12 cellular contexts compared by ENCODE assay signal in genomic region chr2:191230174-191230573, GRCh38. TPM values are rescaled to one million over a fixed set of nuclear protein-coding genes. Genes with fewer than 3 reads are reported as not detected.
A peak's percentile ranks its signal among the peaks of the same experiment; 100 is the strongest.
DNase-seq lines count a peak whose midpoint lies in the region; ATAC-seq and TF ChIP-seq lines count a peak whose summit lies in the region.
"Had no signal": no experiment of that assay in that cellular context is flagged by ENCODE, and none has a peak within 500 bp of the region (broad histone marks: within the 10 kb centered on the region; RNA-seq: fewer than 3 reads in every experiment).

No MANE protein-coding gene starts in this region.

- no peaks in the 10 kb centered on the region for H3K79me2 ChIP-seq in HCT116 (ENCODE audit: insufficient read depth, low read length)

- no peaks in the 10 kb centered on the region for H3K9me3 ChIP-seq in HCT116 (ENCODE audit: control insufficient read depth in 1 of 2, insufficient read depth in 1 of 2, low read depth in 1 of 2, low read length in 2 of 2)
- no peaks in the 10 kb centered on the region for H3K9me3 ChIP-seq in CD4-positive, alpha-beta T cell (ENCODE audit: control insufficient read depth, low read length)
- H3K9me3 ChIP-seq: BLaER1 had no signal

- TF ChIP-seq RAD21 in HCT116 (IDR thresholded peaks at IDR 0.05; ENCODE audit: low read depth): no peak

- no peaks in the 10 kb centered on the region for H3K9me2 ChIP-seq in HCT116 (ENCODE audit: insufficient read depth)

- no peaks in the 10 kb centered on the region for H3K27me3 ChIP-seq in HCT116 (ENCODE audit: insufficient read depth, low read length)
- H3K27me3 ChIP-seq in CD4-positive, alpha-beta T cell (ENCODE audit: control insufficient read depth, insufficient read depth, low read length): no peaks in the 10 kb centered on the region
- H3K27me3 ChIP-seq: BLaER1 had no signal

- H3K27ac ChIP-seq in HCT116 (ENCODE audit: low read depth, low read length): no peak overlapping the region
- H3K27ac ChIP-seq in CD4-positive, alpha-beta T cell (ENCODE audit: low read depth, low read length): no peak overlapping the region
- H3K27ac ChIP-seq: BLaER1 had no signal

- in situ Hi-C loops in astrocyte of the cerebellum (cut with HindIII; ENCODE audit: low sequenced_read_pairs): no loop called here

- peak overlapping the region; percentile 25; the same call in 1 of the 2 replicates for H3K4me2 ChIP-seq in HCT116 (ENCODE audit: low read length)
- H3K4me2 ChIP-seq: BLaER1 had no signal

- no peaks in the 10 kb centered on the region for H3K36me3 ChIP-seq in HCT116 (ENCODE audit: control insufficient read depth in 1 of 2, insufficient read depth in 2 of 2, low read length in 2 of 2)
- H3K36me3 ChIP-seq: BLaER1 had no signal

- POLR2A ChIA-PET in HCT116 (lab: Charles Lee): no interaction called here
- POLR2A ChIA-PET in CD4-positive, alpha-beta T cell (lab: Charles Lee): no interaction called here

- BruUV-seq in HCT116 (replicated peaks; lab: Mats Ljungman, UMichigan): no TSS peak

- no peaks in the 10 kb centered on the region for H3K36me3 Mint-ChIP-seq in CD4-positive, alpha-beta T cell (ENCODE audit: low read depth)
- H3K36me3 Mint-ChIP-seq: natural killer cell treated with Interleukin-12 subunit alpha and Interleukin-12 subunit beta and Interleukin-15 and Interleukin-18, amount 100 ng/mL, for 72 hours had no signal

- RAD21 ChIA-PET in HCT116 (lab: Charles Lee; ENCODE audit: low non-redundant PET in 1 of 2, low total read pairs in 2 of 2, uncharacterized antibody in 2 of 2, unreplicated experiment in 2 of 2): no interaction called here

- TF ChIP-seq POLR2A in HCT116 (IDR thresholded peaks at IDR 0.05; ENCODE audit: borderline replicate concordance, extremely low read depth, insufficient read depth, insufficient read length): no peak

- H3K27me3 Mint-ChIP-seq in CD4-positive, alpha-beta T cell: no peaks in the 10 kb centered on the region
- H3K27me3 Mint-ChIP-seq: natural killer cell treated with Interleukin-12 subunit alpha and Interleukin-12 subunit beta and Interleukin-15 and Interleukin-18, amount 100 ng/mL, for 72 hours had no signal

- ATAC-seq in HCT116 (no peak), HG03139 (IDR thresholded peaks at IDR 0.05; ENCODE audit: unreplicated experiment) (no peak), GM21723 (IDR thresholded peaks at IDR 0.05; ENCODE audit: unreplicated experiment) (no peak), HG03354 (IDR thresholded peaks at IDR 0.05; ENCODE audit: poor library complexity, severe bottlenecking, unreplicated experiment) (no peak)
- ATAC-seq in CD4-positive, alpha-beta T cell (ENCODE audit: poor library complexity): no peak
- ATAC-seq: natural killer cell treated with Interleukin-12 subunit alpha and Interleukin-12 subunit beta and Interleukin-15 and Interleukin-18, amount 100 ng/mL, for 72 hours had no signal

- H3K4me1 Mint-ChIP-seq in CD4-positive, alpha-beta T cell (ENCODE audit: low read depth): no peaks in the 10 kb centered on the region

- no peak overlapping the region for H3K4me3 ChIP-seq in HCT116 (replicated peaks in 1 of 2; ENCODE audit: low read depth in 1 of 2, low read length in 2 of 2)
- H3K4me3 ChIP-seq in astrocyte of the cerebellum (ENCODE audit: low read depth, low read length): no peak overlapping the region
- H3K4me3 ChIP-seq: BLaER1 had no signal

- no peak overlapping the region for H3K4me3 Mint-ChIP-seq in CD4-positive, alpha-beta T cell
- H3K4me3 Mint-ChIP-seq: natural killer cell treated with Interleukin-12 subunit alpha and Interleukin-12 subunit beta and Interleukin-15 and Interleukin-18, amount 100 ng/mL, for 72 hours had no signal

- peaks cover 0 to 8% of the 10 kb centered on the region in 2 experiments; a peak in 1 of 4 replicates for H3K4me1 ChIP-seq in HCT116 (ENCODE audit: control insufficient read depth in 1 of 2, insufficient read depth in 2 of 2, low read length in 2 of 2)

- TF ChIP-seq CTCF in HCT116 (IDR thresholded peaks at IDR 0.05 in 2 of 3, conservative IDR thresholded peaks at IDR 0.05 in 1 of 3; ENCODE audit: borderline replicate concordance in 1 of 3, insufficient read depth in 1 of 3, low read depth in 2 of 3, low read length in 2 of 3) (no peak), astrocyte of the cerebellum (IDR thresholded peaks at IDR 0.05; ENCODE audit: low read depth, low read length, missing control alignments) (no peak)
- no peak for TF ChIP-seq CTCF in CD4-positive, alpha-beta T cell (IDR thresholded peaks at IDR 0.05)

- H3K9ac ChIP-seq in HCT116 (ENCODE audit: low read length): no peak overlapping the region
- H3K9ac ChIP-seq: BLaER1 had no signal

- no peak overlapping the region for H2AFZ ChIP-seq in HCT116 (ENCODE audit: low read depth, low read length, poor library complexity, severe bottlenecking)

- no peaks in the 10 kb centered on the region for H4K20me1 ChIP-seq in HCT116 (ENCODE audit: insufficient read depth)
- H4K20me1 ChIP-seq: BLaER1 had no signal

- H3K9me3 Mint-ChIP-seq in CD4-positive, alpha-beta T cell: no peaks in the 10 kb centered on the region
- H3K9me3 Mint-ChIP-seq: natural killer cell treated with Interleukin-12 subunit alpha and Interleukin-12 subunit beta and Interleukin-15 and Interleukin-18, amount 100 ng/mL, for 72 hours had no signal

- H3K27ac Mint-ChIP-seq in CD4-positive, alpha-beta T cell: no peak overlapping the region
- H3K27ac Mint-ChIP-seq: natural killer cell treated with Interleukin-12 subunit alpha and Interleukin-12 subunit beta and Interleukin-15 and Interleukin-18, amount 100 ng/mL, for 72 hours had no signal

- intact Hi-C loops in HCT116 (cut with micrococcal nuclease): loop anchor here (5.0 kb wide), 1 partner anchor 272 kb away; no protein-coding TSS in a partner anchor
- intact Hi-C loops in CD4-positive, alpha-beta T cell (cut with DNase I, micrococcal nuclease): no loop called here

- peak; percentile 93 for DNase-seq in A172 (ENCODE audit: low spot score)
- DNase-seq in HCT116 (ENCODE audit: low read depth, low spot score): no peak
- peak; percentile 96 for DNase-seq in astrocyte of the cerebellum (ENCODE audit: low read depth)
- DNase-seq in kidney glomerular epithelial cell (lab: John Stamatoyannopoulos, UW): peak; percentile 92
- no peak for DNase-seq in CD4-positive, alpha-beta T cell
- DNase-seq: activated CD4-positive, alpha-beta T cell treated with anti-CD3 and anti-CD28 coated beads, Interleukin-2, amount 50 U/mL, for 1 hour; activated naive CD4-positive, alpha-beta T cell treated with Interleukin-2 at 50 U/mL for 16 hours had no signal

- CTCF ChIA-PET in HCT116 (lab: Charles Lee): interaction anchor here (1.4 to 1.9 kb wide), 2 partner anchors 12 to 178 kb away, joined by 3 to 13 read pairs; no protein-coding TSS in a partner anchor
- CTCF ChIA-PET in CD4-positive, alpha-beta T cell (lab: Charles Lee): no interaction called here

TF ChIP-seq in HCT116, 20 proteins besides CTCF, POLR2A, EP300 and RAD21:
- TF ChIP-seq ATF3 (IDR thresholded peaks at IDR 0.05): no peak
- TF ChIP-seq FOSL1 (IDR thresholded peaks at IDR 0.05; ENCODE audit: low read depth): peak; percentile 30; the same call in 1 of the 2 replicates
- 0 out of 2 replicates have a peak, but pooled peaks have one; percentile 23 for TF ChIP-seq JUND (IDR thresholded peaks at IDR 0.05)
- no peak for TF ChIP-seq TCF7L2 (IDR thresholded peaks at IDR 0.05; ENCODE audit: borderline replicate concordance, extremely low read depth, insufficient read depth, insufficient read length)

RNA-seq across cellular contexts. Expression of gene MYO1B, which starts 15.0 kb away (rescaled TPM):
- 4.1 and 4.9 TPM in 2 replicates for total RNA-seq in A172 (2014; rRNA removed; shearing (Covaris generic))
- 51.7 TPM for total RNA-seq in HCT116 (2021; ENCODE audit: unreplicated experiment)
- 13.5 and 16.7 TPM in 2 replicates for polyA plus RNA-seq in HCT116 (2012)
- 1 to 10 TPM in 1 of 2 experiments, under 1 TPM in 1; 0.98 to 1.3 TPM for total RNA-seq in CD4-positive, alpha-beta T cell

Comparison
In these comparisons a context has a peak if more than half of its experiments do, and no peak if none do; other contexts are left out.
1. DNase-seq: peak in A172 (single experiment), astrocyte of the cerebellum (single experiment) and kidney glomerular epithelial cell (single experiment); none in HCT116 (single experiment) and CD4-positive, alpha-beta T cell (0 of 10).